Comparison of ENCODE assay signal across 1 cellular context in the genomic region with DNA sequence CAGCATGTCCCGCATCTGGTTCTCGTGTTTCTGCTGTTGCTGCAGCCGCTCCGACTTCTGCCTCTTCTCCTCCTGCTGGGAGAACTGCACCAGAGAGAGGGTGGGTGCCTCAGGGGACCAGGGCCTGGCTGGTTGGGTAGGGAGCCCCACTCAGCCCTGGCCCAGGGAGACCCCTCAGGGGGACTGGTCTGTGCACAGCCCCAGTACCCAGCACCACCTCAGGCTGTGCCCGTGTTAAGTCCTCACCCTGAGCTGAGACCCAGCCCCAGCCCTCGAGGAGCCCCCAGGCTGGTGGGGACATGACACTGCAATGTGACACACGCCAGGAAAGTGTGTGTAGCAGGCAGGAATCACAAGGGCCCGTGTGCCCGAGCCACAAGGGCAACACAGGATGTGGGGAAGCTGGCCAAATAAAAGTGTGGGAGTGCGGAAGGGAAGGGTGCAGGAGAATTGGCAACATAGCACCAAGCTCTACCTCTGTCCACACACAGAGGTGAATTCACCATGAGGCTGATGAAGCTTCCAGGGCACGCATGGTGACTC.
TF ChIP-seq lines count a peak whose summit lies in the region.

No MANE protein-coding gene starts in this region.

TF ChIP-seq in H1, 55 proteins besides CTCF, POLR2A, EP300 and RAD21 (continued from another document):
- TF ChIP-seq HDAC6 (IDR thresholded peaks at IDR 0.05; ENCODE audit: low read depth, low read length) (no peak), GABPA (IDR thresholded peaks at IDR 0.05; ENCODE audit: borderline replicate concordance, insufficient read depth, low read length) (no peak), JUND (IDR thresholded peaks at IDR 0.05; ENCODE audit: low read length) (no peak), BACH1 (IDR thresholded peaks at IDR 0.05; ENCODE audit: low read length) (no peak), EZH2 (IDR thresholded peaks at IDR 0.05; ENCODE audit: low read depth, low read length, severe bottlenecking) (no peak), CTBP2 (IDR thresholded peaks at IDR 0.05; ENCODE audit: borderline replicate concordance, insufficient read depth, insufficient read length, low read length) (no peak), NRF1 (IDR thresholded peaks at IDR 0.05; ENCODE audit: low read depth, low read length) (no peak), POLR2AphosphoS5 (IDR thresholded peaks at IDR 0.05; ENCODE audit: low read depth, low read length) (no peak), CBX5 (IDR thresholded peaks at IDR 0.05; ENCODE audit: low read depth, low read length) (no peak), NANOG (IDR thresholded peaks at IDR 0.05; ENCODE audit: insufficient read depth, low read depth, low read length, poor library complexity, severe bottlenecking) (no peak), HDAC2 (IDR thresholded peaks at IDR 0.05; ENCODE audit: borderline replicate concordance in 1 of 2, low read depth in 2 of 2, low read length in 2 of 2) (no peak), RNF2 (IDR thresholded peaks at IDR 0.05; ENCODE audit: borderline replicate concordance, low read depth, low read length, missing control alignments, poor library complexity, severe bottlenecking) (no peak), CHD7 (IDR thresholded peaks at IDR 0.05; ENCODE audit: insufficient replicate concordance, low read length) (no peak)
- TF ChIP-seq, protein P1, sequence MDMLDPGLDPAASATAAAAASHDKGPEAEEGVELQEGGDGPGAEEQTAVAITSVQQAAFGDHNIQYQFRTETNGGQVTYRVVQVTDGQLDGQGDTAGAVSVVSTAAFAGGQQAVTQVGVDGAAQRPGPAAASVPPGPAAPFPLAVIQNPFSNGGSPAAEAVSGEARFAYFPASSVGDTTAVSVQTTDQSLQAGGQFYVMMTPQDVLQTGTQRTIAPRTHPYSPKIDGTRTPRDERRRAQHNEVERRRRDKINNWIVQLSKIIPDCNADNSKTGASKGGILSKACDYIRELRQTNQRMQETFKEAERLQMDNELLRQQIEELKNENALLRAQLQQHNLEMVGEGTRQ (IDR thresholded peaks at IDR 0.05; ENCODE audit: low read length): no peak
- TF ChIP-seq, protein P2, sequence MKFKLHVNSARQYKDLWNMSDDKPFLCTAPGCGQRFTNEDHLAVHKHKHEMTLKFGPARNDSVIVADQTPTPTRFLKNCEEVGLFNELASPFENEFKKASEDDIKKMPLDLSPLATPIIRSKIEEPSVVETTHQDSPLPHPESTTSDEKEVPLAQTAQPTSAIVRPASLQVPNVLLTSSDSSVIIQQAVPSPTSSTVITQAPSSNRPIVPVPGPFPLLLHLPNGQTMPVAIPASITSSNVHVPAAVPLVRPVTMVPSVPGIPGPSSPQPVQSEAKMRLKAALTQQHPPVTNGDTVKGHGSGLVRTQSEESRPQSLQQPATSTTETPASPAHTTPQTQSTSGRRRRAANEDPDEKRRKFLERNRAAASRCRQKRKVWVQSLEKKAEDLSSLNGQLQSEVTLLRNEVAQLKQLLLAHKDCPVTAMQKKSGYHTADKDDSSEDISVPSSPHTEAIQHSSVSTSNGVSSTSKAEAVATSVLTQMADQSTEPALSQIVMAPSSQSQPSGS (IDR thresholded peaks at IDR 0.05; ENCODE audit: low read length): no peak
